Comparison of ENCODE assay signal across 15 cellular contexts in the genomic region with DNA sequence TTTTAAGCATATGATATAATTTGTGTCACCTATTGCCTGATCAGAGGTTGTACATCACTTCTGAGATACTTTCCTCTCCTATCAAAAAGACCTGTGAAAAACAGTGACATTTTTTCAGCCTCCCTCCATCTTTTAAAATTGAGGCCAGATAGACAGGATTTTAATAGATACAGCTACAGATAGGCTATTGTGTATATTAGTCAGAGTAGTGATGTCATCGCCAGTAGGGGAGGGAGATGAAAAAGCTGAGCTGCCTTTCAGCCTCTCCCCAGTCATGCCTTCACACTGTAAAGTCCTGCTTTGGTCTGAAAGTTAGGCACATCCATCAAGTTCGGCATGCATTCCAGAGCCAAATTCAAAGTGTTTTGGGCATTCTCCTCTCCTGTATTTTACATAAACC. TPM values are rescaled to one million over a fixed set of nuclear protein-coding genes. Genes with fewer than 3 reads are reported as not detected.
DNase-seq lines count a peak whose midpoint lies in the region; ATAC-seq and TF ChIP-seq lines count a peak whose summit lies in the region.
"Had no signal": no experiment of that assay in that cellular context is flagged by ENCODE, and none has a peak within 500 bp of the region (broad histone marks: within the 10 kb centered on the region; RNA-seq: fewer than 3 reads in every experiment).

No MANE protein-coding gene starts in this region.

- peak overlapping the region; percentile 35 for H3K27ac Mint-ChIP-seq in activated naive CD8-positive, alpha-beta T cell treated with anti-CD3 and anti-CD28 coated beads, Interleukin-2, amount 50 U/mL, for 24 hours
- no peak overlapping the region for H3K27ac Mint-ChIP-seq in activated naive CD8-positive, alpha-beta T cell treated with anti-CD3 and anti-CD28 coated beads for 36 hours
- H3K27ac Mint-ChIP-seq: activated B cell treated with CpG ODN at 0.5 μM for 24 hours had no signal

- no peak for TF ChIP-seq CTCF in fibroblast of pulmonary artery (IDR thresholded peaks at IDR 0.05; ENCODE audit: low read length, missing control alignments)

- ATAC-seq in activated naive CD8-positive, alpha-beta T cell treated with anti-CD3 and anti-CD28 coated beads, Interleukin-2, amount 50 U/mL, for 24 hours = no peak
- ATAC-seq in HG03045 (IDR thresholded peaks at IDR 0.05; ENCODE audit: unreplicated experiment) = no peak

- H3K4me3 Mint-ChIP-seq in activated naive CD8-positive, alpha-beta T cell treated with anti-CD3 and anti-CD28 coated beads, Interleukin-2, amount 50 U/mL, for 24 hours = no peak overlapping the region
- no peak overlapping the region for H3K4me3 Mint-ChIP-seq in activated naive CD8-positive, alpha-beta T cell treated with anti-CD3 and anti-CD28 coated beads for 36 hours
- H3K4me3 Mint-ChIP-seq: activated B cell treated with CpG ODN at 0.5 μM for 24 hours; activated T-cell treated with anti-CD3 and anti-CD28 coated beads, Interleukin-2, amount 50 U/mL, for 72 hours; memory B cell had no signal

- no peak for DNase-seq in activated naive CD8-positive, alpha-beta T cell treated with anti-CD3 and anti-CD28 coated beads, Interleukin-2, amount 50 U/mL, for 24 hours
- no peak for DNase-seq in activated naive CD8-positive, alpha-beta T cell treated with anti-CD3 and anti-CD28 coated beads for 36 hours
- DNase-seq in SK-MEL-5 (ENCODE audit: low read depth, low spot score) = peak; percentile 58
- DNase-seq in fibroblast of pulmonary artery (ENCODE audit: low read depth) = peak; percentile 23
- DNase-seq in superior temporal gyrus (ENCODE audit: extremely low spot score) = peak; percentile 88
- DNase-seq in ecto neural progenitor cell (ENCODE audit: low spot score) = no peak
- no peak for DNase-seq in germinal center (ENCODE audit: low spot score)
- DNase-seq: activated B cell treated with CpG ODN at 0.5 μM for 24 hours; activated T-cell treated with anti-CD3 and anti-CD28 coated beads, Interleukin-2, amount 50 U/mL, for 72 hours; KG1; NCI-H1930; stimulated activated CD4-positive, alpha-beta T cell treated with anti-CD3 and anti-CD28 coated beads, Interleukin-15, amount 100 ng/mL, for 24 hours had no signal

- in situ Hi-C loops in SK-MEL-5 (cut with HindIII; ENCODE audit: low pct_unique_long_range_greater_than_20kb, low sequenced_read_pairs) = no loop called here

- H3K9me3 Mint-ChIP-seq in activated naive CD8-positive, alpha-beta T cell treated with anti-CD3 and anti-CD28 coated beads, Interleukin-2, amount 50 U/mL, for 24 hours = no peaks in the 10 kb centered on the region
- no peaks in the 10 kb centered on the region for H3K9me3 Mint-ChIP-seq in activated naive CD8-positive, alpha-beta T cell treated with anti-CD3 and anti-CD28 coated beads for 36 hours
- H3K9me3 Mint-ChIP-seq: activated B cell treated with CpG ODN at 0.5 μM for 24 hours; activated T-cell treated with anti-CD3 and anti-CD28 coated beads, Interleukin-2, amount 50 U/mL, for 72 hours; memory B cell had no signal

- H3K36me3 Mint-ChIP-seq in activated naive CD8-positive, alpha-beta T cell treated with anti-CD3 and anti-CD28 coated beads, Interleukin-2, amount 50 U/mL, for 24 hours (ENCODE audit: low read depth) = peaks cover 53% of the 10 kb centered on the region
- peaks cover 36% of the 10 kb centered on the region for H3K36me3 Mint-ChIP-seq in activated naive CD8-positive, alpha-beta T cell treated with anti-CD3 and anti-CD28 coated beads for 36 hours

- no peak overlapping the region for H3K4me3 ChIP-seq in fibroblast of pulmonary artery (replicated peaks; ENCODE audit: low read depth, low read length)
- H3K4me3 ChIP-seq: SK-N-MC had no signal

- H3K27me3 Mint-ChIP-seq in activated naive CD8-positive, alpha-beta T cell treated with anti-CD3 and anti-CD28 coated beads, Interleukin-2, amount 50 U/mL, for 24 hours = no peaks in the 10 kb centered on the region
- H3K27me3 Mint-ChIP-seq in activated naive CD8-positive, alpha-beta T cell treated with anti-CD3 and anti-CD28 coated beads for 36 hours = no peaks in the 10 kb centered on the region
- H3K27me3 Mint-ChIP-seq: activated B cell treated with CpG ODN at 0.5 μM for 24 hours, memory B cell had no signal

- H3K4me1 Mint-ChIP-seq in activated naive CD8-positive, alpha-beta T cell treated with anti-CD3 and anti-CD28 coated beads, Interleukin-2, amount 50 U/mL, for 24 hours = peaks cover 42% of the 10 kb centered on the region
- peaks cover 41% of the 10 kb centered on the region for H3K4me1 Mint-ChIP-seq in activated naive CD8-positive, alpha-beta T cell treated with anti-CD3 and anti-CD28 coated beads for 36 hours

RNA-seq across cellular contexts. Expression of gene PABPC1L, which starts 7.9 kb away (rescaled TPM):
- 10 to 100 TPM; 75.3 to 79.3 TPM for total RNA-seq in activated naive CD8-positive, alpha-beta T cell treated with anti-CD3 and anti-CD28 coated beads for 36 hours
- 13.3 and 17.1 TPM in 2 replicates for total RNA-seq in SK-MEL-5 (2014; rRNA removed; shearing (Covaris generic))
- 33.7 and 59.5 TPM in 2 replicates for polyA plus RNA-seq in SK-MEL-5 (2015; cell fraction: cytosol; rRNA removed)
- 1,242 and 1,458 TPM in 2 replicates for polyA plus RNA-seq in SK-MEL-5 (2015; cell fraction: nucleus; rRNA removed)

RNA-seq across cellular contexts. Expression of gene YWHAB, which starts 16.5 kb away (rescaled TPM):
- total RNA-seq in activated naive CD8-positive, alpha-beta T cell treated with anti-CD3 and anti-CD28 coated beads for 36 hours = 100 to 1,000 TPM; 247 TPM
- 129 and 134 TPM in 2 replicates for total RNA-seq in SK-MEL-5 (2014; rRNA removed; shearing (Covaris generic))
- 248 and 336 TPM in 2 replicates for polyA plus RNA-seq in SK-MEL-5 (2015; cell fraction: cytosol; rRNA removed)
- 132 and 156 TPM in 2 replicates for polyA plus RNA-seq in SK-MEL-5 (2015; cell fraction: nucleus; rRNA removed)

RNA-seq across cellular contexts. Expression of gene TOMM34, which starts 58.2 kb away (rescaled TPM):
- 10 to 100 TPM; 72.9 to 75.1 TPM for total RNA-seq in activated naive CD8-positive, alpha-beta T cell treated with anti-CD3 and anti-CD28 coated beads for 36 hours
- total RNA-seq in SK-MEL-5 (2014; rRNA removed; shearing (Covaris generic)) = 41.5 and 41.8 TPM in 2 replicates
- 46.3 and 57.0 TPM in 2 replicates for polyA plus RNA-seq in SK-MEL-5 (2015; cell fraction: cytosol; rRNA removed)
- 18.2 and 25.6 TPM in 2 replicates for polyA plus RNA-seq in SK-MEL-5 (2015; cell fraction: nucleus; rRNA removed)

Comparison
In these comparisons a context has a peak if more than half of its experiments do, and no peak if none do; other contexts are left out.
1. DNase-seq: peak in SK-MEL-5 (single experiment), fibroblast of pulmonary artery (single experiment) and superior temporal gyrus (single experiment); none in activated naive CD8-positive, alpha-beta T cell treated with anti-CD3 and anti-CD28 coated beads, Interleukin-2, amount 50 U/mL, for 24 hours (single experiment), activated naive CD8-positive, alpha-beta T cell treated with anti-CD3 and anti-CD28 coated beads for 36 hours (single experiment), ecto neural progenitor cell (single experiment) and germinal center (single experiment).